1 cellular context compared by ENCODE assay signal in the genomic region with DNA sequence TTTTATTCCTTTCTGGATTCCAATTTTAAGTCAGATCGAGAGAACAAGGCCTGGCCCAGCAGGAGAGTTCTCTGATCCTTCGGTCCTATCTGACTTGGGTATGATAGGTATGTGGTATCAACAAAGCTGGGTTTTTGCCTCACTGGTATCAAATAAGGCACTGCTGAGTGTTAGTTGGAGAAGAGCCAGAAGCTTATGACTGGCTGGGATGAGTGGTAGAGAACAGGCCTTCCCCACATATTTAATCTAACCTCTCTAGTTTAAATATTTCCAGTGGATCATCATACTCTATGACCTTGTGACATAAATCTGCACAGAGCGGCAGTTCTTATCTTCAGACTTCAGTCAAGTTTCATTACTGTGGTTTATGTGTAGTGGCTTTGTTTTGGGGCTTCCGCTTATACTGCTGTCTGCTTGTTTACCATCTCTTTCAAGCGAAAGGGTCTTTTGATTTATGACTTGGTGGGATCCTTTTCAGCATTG.
TF ChIP-seq lines count a peak whose summit lies in the region.

No MANE protein-coding gene starts in this region.

TF ChIP-seq in HepG2, 621 proteins besides CTCF, POLR2A, EP300 and RAD21 (continued from another document and continues in another):
- TF ChIP-seq, protein P1, sequence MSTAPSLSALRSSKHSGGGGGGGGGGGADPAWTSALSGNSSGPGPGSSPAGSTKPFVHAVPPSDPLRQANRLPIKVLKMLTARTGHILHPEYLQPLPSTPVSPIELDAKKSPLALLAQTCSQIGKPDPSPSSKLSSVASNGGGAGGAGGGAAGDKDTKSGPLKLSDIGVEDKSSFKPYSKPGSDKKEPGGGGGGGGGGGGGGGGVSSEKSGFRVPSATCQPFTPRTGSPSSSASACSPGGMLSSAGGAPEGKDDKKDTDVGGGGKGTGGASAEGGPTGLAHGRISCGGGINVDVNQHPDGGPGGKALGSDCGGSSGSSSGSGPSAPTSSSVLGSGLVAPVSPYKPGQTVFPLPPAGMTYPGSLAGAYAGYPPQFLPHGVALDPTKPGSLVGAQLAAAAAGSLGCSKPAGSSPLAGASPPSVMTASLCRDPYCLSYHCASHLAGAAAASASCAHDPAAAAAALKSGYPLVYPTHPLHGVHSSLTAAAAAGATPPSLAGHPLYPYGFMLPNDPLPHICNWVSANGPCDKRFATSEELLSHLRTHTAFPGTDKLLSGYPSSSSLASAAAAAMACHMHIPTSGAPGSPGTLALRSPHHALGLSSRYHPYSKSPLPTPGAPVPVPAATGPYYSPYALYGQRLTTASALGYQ (CRISPR knock-in tag; IDR thresholded peaks at IDR 0.05) = 0 out of 2 replicates have a peak, but pooled peaks have one; percentile 28
- TF ChIP-seq HMG20A (CRISPR knock-in tag; IDR thresholded peaks at IDR 0.05; ENCODE audit: borderline replicate concordance) (peak; percentile 83; the same call in 1 of the 2 replicates), FOXK2 (IDR thresholded peaks at IDR 0.05) (peak; percentile 56; the same call in 1 of the 2 replicates), ZNF44 (CRISPR knock-in tag; IDR thresholded peaks at IDR 0.05) (no peak), ZFP41 (CRISPR knock-in tag; IDR thresholded peaks at IDR 0.05; ENCODE audit: borderline replicate concordance) (no peak), CREM (IDR thresholded peaks at IDR 0.05) (peak; percentile 64), CREM (CRISPR knock-in tag; IDR thresholded peaks at IDR 0.05) (no peak), SIX1 (CRISPR knock-in tag; IDR thresholded peaks at IDR 0.05; ENCODE audit: borderline replicate concordance) (peak; percentile 61; the same call in 1 of the 2 replicates), GATAD2A (CRISPR knock-in tag; IDR thresholded peaks at IDR 0.05) (peak; percentile 85), GATA4 (IDR thresholded peaks at IDR 0.05; ENCODE audit: borderline replicate concordance, low read depth) (no peak), KLF16 (CRISPR knock-in tag; IDR thresholded peaks at IDR 0.05) (no peak), CHCHD3 (CRISPR knock-in tag; IDR thresholded peaks at IDR 0.05) (no peak), SAP130 (CRISPR knock-in tag; IDR thresholded peaks at IDR 0.05; ENCODE audit: low read depth) (peak; percentile 29), ELF3 (CRISPR knock-in tag; IDR thresholded peaks at IDR 0.05) (peak; percentile 66), EHMT2 (IDR thresholded peaks at IDR 0.05; ENCODE audit: borderline replicate concordance, low read depth, low read length) (peak; percentile 30; the same call in 1 of the 2 replicates), ZBTB7B (CRISPR knock-in tag; IDR thresholded peaks at IDR 0.05) (peak; percentile 94), SOX13 (IDR thresholded peaks at IDR 0.05) (no peak), SOX13 (CRISPR knock-in tag; conservative IDR thresholded peaks at IDR 0.05 in 1 of 2, IDR thresholded peaks at IDR 0.05 in 1 of 2) (peak in 1 of 2 experiments; percentile 74; a peak in 2 of 4 replicates), HOXA7 (CRISPR knock-in tag; IDR thresholded peaks at IDR 0.05) (no peak), ZNF652 (CRISPR knock-in tag; IDR thresholded peaks at IDR 0.05; ENCODE audit: borderline replicate concordance, low read depth) (0 out of 2 replicates have a peak, but pooled peaks have one; percentile 22), BRCA1 (CRISPR knock-in tag; IDR thresholded peaks at IDR 0.05) (no peak), MAFF (IDR thresholded peaks at IDR 0.05; ENCODE audit: low read depth, low read length) (peak; percentile 31; the same call in 1 of the 2 replicates), SMARCC2 (IDR thresholded peaks at IDR 0.05) (no peak), CBFB (CRISPR knock-in tag; IDR thresholded peaks at IDR 0.05) (0 out of 2 replicates have a peak, but pooled peaks have one; percentile 53), KLF6 (CRISPR knock-in tag; IDR thresholded peaks at IDR 0.05) (no peak), NR2F6 (IDR thresholded peaks at IDR 0.05) (peak; percentile 72), NR2F6 (CRISPR knock-in tag; IDR thresholded peaks at IDR 0.05) (peak; percentile 71), NFIC (IDR thresholded peaks at IDR 0.05; ENCODE audit: low read length) (peak; percentile 54), NR2F2 (IDR thresholded peaks at IDR 0.05; ENCODE audit: borderline replicate concordance, low read depth) (peak; percentile 77; the same call in 1 of the 2 replicates), KDM2A (CRISPR knock-in tag; IDR thresholded peaks at IDR 0.05; ENCODE audit: borderline replicate concordance, low read depth) (no peak), TOE1 (CRISPR knock-in tag; IDR thresholded peaks at IDR 0.05) (no peak), GFI1 (CRISPR knock-in tag; IDR thresholded peaks at IDR 0.05; ENCODE audit: borderline replicate concordance) (peak; percentile 84), ZZZ3 (CRISPR knock-in tag; IDR thresholded peaks at IDR 0.05; ENCODE audit: borderline replicate concordance) (no peak), SIN3A (IDR thresholded peaks at IDR 0.05; ENCODE audit: borderline replicate concordance, low read depth, low read length) (no peak), SALL1 (CRISPR knock-in tag; IDR thresholded peaks at IDR 0.05) (peak; percentile 70; the same call in 1 of the 2 replicates), PHF21A (CRISPR knock-in tag; IDR thresholded peaks at IDR 0.05) (peak; percentile 70; the same call in 1 of the 2 replicates)
- TF ChIP-seq, protein P2, sequence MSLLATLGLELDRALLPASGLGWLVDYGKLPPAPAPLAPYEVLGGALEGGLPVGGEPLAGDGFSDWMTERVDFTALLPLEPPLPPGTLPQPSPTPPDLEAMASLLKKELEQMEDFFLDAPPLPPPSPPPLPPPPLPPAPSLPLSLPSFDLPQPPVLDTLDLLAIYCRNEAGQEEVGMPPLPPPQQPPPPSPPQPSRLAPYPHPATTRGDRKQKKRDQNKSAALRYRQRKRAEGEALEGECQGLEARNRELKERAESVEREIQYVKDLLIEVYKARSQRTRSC (CRISPR knock-in tag; IDR thresholded peaks at IDR 0.05; ENCODE audit: low read depth) = no peak
- TF ChIP-seq, protein P3, sequence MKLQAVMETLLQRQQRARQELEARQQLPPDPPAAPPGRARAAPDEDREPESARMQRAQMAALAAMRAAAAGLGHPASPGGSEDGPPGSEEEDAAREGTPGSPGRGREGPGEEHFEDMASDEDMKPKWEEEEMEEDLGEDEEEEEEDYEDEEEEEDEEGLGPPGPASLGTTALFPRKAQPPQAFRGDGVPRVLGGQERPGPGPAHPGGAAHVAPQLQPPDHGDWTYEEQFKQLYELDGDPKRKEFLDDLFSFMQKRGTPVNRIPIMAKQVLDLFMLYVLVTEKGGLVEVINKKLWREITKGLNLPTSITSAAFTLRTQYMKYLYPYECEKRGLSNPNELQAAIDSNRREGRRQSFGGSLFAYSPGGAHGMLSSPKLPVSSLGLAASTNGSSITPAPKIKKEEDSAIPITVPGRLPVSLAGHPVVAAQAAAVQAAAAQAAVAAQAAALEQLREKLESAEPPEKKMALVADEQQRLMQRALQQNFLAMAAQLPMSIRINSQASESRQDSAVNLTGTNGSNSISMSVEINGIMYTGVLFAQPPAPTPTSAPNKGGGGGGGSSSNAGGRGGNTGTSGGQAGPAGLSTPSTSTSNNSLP (IDR thresholded peaks at IDR 0.05; ENCODE audit: low read depth, low read length) = peak; percentile 81
- TF ChIP-seq, protein P4, sequence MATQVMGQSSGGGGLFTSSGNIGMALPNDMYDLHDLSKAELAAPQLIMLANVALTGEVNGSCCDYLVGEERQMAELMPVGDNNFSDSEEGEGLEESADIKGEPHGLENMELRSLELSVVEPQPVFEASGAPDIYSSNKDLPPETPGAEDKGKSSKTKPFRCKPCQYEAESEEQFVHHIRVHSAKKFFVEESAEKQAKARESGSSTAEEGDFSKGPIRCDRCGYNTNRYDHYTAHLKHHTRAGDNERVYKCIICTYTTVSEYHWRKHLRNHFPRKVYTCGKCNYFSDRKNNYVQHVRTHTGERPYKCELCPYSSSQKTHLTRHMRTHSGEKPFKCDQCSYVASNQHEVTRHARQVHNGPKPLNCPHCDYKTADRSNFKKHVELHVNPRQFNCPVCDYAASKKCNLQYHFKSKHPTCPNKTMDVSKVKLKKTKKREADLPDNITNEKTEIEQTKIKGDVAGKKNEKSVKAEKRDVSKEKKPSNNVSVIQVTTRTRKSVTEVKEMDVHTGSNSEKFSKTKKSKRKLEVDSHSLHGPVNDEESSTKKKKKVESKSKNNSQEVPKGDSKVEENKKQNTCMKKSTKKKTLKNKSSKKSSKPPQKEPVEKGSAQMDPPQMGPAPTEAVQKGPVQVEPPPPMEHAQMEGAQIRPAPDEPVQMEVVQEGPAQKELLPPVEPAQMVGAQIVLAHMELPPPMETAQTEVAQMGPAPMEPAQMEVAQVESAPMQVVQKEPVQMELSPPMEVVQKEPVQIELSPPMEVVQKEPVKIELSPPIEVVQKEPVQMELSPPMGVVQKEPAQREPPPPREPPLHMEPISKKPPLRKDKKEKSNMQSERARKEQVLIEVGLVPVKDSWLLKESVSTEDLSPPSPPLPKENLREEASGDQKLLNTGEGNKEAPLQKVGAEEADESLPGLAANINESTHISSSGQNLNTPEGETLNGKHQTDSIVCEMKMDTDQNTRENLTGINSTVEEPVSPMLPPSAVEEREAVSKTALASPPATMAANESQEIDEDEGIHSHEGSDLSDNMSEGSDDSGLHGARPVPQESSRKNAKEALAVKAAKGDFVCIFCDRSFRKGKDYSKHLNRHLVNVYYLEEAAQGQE (IDR thresholded peaks at IDR 0.05; ENCODE audit: borderline replicate concordance in 1 of 2, low read depth in 1 of 2, low read length in 2 of 2) = 0 out of 4 replicates have a peak, but pooled peaks of 1 of the 2 experiments have one; percentile 38
- TF ChIP-seq, protein P5, sequence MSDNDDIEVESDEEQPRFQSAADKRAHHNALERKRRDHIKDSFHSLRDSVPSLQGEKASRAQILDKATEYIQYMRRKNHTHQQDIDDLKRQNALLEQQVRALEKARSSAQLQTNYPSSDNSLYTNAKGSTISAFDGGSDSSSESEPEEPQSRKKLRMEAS (IDR thresholded peaks at IDR 0.05) = 0 out of 2 replicates have a peak, but pooled peaks have one; percentile 30
- TF ChIP-seq, protein P6, sequence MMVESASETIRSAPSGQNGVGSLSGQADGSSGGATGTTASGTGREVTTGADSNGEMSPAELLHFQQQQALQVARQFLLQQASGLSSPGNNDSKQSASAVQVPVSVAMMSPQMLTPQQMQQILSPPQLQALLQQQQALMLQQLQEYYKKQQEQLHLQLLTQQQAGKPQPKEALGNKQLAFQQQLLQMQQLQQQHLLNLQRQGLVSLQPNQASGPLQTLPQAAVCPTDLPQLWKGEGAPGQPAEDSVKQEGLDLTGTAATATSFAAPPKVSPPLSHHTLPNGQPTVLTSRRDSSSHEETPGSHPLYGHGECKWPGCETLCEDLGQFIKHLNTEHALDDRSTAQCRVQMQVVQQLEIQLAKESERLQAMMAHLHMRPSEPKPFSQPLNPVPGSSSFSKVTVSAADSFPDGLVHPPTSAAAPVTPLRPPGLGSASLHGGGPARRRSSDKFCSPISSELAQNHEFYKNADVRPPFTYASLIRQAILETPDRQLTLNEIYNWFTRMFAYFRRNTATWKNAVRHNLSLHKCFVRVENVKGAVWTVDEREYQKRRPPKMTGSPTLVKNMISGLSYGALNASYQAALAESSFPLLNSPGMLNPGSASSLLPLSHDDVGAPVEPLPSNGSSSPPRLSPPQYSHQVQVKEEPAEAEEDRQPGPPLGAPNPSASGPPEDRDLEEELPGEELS (CRISPR knock-in tag; IDR thresholded peaks at IDR 0.05) = peak; percentile 68
- TF ChIP-seq, protein P7, sequence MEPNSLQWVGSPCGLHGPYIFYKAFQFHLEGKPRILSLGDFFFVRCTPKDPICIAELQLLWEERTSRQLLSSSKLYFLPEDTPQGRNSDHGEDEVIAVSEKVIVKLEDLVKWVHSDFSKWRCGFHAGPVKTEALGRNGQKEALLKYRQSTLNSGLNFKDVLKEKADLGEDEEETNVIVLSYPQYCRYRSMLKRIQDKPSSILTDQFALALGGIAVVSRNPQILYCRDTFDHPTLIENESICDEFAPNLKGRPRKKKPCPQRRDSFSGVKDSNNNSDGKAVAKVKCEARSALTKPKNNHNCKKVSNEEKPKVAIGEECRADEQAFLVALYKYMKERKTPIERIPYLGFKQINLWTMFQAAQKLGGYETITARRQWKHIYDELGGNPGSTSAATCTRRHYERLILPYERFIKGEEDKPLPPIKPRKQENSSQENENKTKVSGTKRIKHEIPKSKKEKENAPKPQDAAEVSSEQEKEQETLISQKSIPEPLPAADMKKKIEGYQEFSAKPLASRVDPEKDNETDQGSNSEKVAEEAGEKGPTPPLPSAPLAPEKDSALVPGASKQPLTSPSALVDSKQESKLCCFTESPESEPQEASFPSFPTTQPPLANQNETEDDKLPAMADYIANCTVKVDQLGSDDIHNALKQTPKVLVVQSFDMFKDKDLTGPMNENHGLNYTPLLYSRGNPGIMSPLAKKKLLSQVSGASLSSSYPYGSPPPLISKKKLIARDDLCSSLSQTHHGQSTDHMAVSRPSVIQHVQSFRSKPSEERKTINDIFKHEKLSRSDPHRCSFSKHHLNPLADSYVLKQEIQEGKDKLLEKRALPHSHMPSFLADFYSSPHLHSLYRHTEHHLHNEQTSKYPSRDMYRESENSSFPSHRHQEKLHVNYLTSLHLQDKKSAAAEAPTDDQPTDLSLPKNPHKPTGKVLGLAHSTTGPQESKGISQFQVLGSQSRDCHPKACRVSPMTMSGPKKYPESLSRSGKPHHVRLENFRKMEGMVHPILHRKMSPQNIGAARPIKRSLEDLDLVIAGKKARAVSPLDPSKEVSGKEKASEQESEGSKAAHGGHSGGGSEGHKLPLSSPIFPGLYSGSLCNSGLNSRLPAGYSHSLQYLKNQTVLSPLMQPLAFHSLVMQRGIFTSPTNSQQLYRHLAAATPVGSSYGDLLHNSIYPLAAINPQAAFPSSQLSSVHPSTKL (CRISPR knock-in tag; IDR thresholded peaks at IDR 0.05) = peak; percentile 76; the same call in 1 of the 2 replicates
- TF ChIP-seq, protein P8, sequence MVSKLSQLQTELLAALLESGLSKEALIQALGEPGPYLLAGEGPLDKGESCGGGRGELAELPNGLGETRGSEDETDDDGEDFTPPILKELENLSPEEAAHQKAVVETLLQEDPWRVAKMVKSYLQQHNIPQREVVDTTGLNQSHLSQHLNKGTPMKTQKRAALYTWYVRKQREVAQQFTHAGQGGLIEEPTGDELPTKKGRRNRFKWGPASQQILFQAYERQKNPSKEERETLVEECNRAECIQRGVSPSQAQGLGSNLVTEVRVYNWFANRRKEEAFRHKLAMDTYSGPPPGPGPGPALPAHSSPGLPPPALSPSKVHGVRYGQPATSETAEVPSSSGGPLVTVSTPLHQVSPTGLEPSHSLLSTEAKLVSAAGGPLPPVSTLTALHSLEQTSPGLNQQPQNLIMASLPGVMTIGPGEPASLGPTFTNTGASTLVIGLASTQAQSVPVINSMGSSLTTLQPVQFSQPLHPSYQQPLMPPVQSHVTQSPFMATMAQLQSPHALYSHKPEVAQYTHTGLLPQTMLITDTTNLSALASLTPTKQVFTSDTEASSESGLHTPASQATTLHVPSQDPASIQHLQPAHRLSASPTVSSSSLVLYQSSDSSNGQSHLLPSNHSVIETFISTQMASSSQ (IDR thresholded peaks at IDR 0.05; ENCODE audit: low read depth) = no peak
- TF ChIP-seq, protein P8 (CRISPR knock-in tag; IDR thresholded peaks at IDR 0.05; ENCODE audit: borderline replicate concordance) = peak; percentile 36; the same call in 1 of the 2 replicates
